Comparison of ENCODE assay signal across 33 cellular contexts in genomic region chr2:100043891-100044255, GRCh38.
"Had no signal": no experiment of that assay in that cellular context is flagged by ENCODE, and none has a peak within 500 bp of the region (broad histone marks: within the 10 kb centered on the region; RNA-seq: fewer than 3 reads in every experiment).

No MANE protein-coding gene starts in this region.

- DNase-seq: activated CD4-positive, alpha-beta memory T cell treated with anti-CD3 and anti-CD28 coated beads for 36 hours; activated CD4-positive, alpha-beta T cell treated with anti-CD3 and anti-CD28 coated beads, Interleukin-2, amount 10 ng/mL, durations not matched to agents 24 days and 14 days; activated CD8-positive, alpha-beta memory T cell treated with anti-CD3 and anti-CD28 coated beads, Interleukin-2, amount 50 U/mL, for 4 hours; activated effector memory CD4-positive, alpha-beta T cell treated with anti-CD3 and anti-CD28 coated beads, Interleukin-2, amount 50 U/mL, for 16 hours; activated naive CD4-positive, alpha-beta T cell treated with anti-CD3 and anti-CD28 coated beads, Interleukin-2, amount 10 ng/mL, durations not matched to agents 7 days and 5 days; activated naive CD8-positive, alpha-beta T cell treated with anti-CD3 and anti-CD28 coated beads, Interleukin-2, amount 10 ng/mL, durations not matched to agents 7 days and 5 days; activated T-cell treated with anti-CD3 and anti-CD28 coated beads, Interleukin-2, amount 50 U/mL, for 1 hour; brain microvascular endothelial cell; endodermal cell; foreskin fibroblast; heart left ventricle; hypothalamus; immature natural killer cell; kidney; left colon; naive B cell; occipital lobe; posterior cingulate gyrus; right cardiac atrium; spleen; stimulated activated naive CD4-positive, alpha-beta T cell treated with Interleukin-2 at 50 U/mL for 16 hours; T-helper 1 cell; trophoblast cell had no signal

- H3K27ac ChIP-seq: ascending aorta, brain microvascular endothelial cell, heart left ventricle, spleen, thoracic aorta, VCaP had no signal

- H3K27me3 Mint-ChIP-seq: activated CD4-positive, alpha-beta T cell treated with anti-CD3 and anti-CD28 coated beads, Interleukin-2, amount 10 ng/mL, durations not matched to agents 24 days and 14 days; activated naive CD4-positive, alpha-beta T cell treated with anti-CD3 and anti-CD28 coated beads, Interleukin-2, amount 10 ng/mL, durations not matched to agents 7 days and 5 days; naive B cell had no signal

- H3K27ac Mint-ChIP-seq: activated CD4-positive, alpha-beta memory T cell treated with anti-CD3 and anti-CD28 coated beads for 36 hours; activated CD4-positive, alpha-beta T cell treated with anti-CD3 and anti-CD28 coated beads, Interleukin-2, amount 10 ng/mL, durations not matched to agents 24 days and 14 days; activated naive CD4-positive, alpha-beta T cell treated with anti-CD3 and anti-CD28 coated beads, Interleukin-2, amount 10 ng/mL, durations not matched to agents 7 days and 5 days; activated naive CD8-positive, alpha-beta T cell treated with anti-CD3 and anti-CD28 coated beads, Interleukin-2, amount 10 ng/mL, durations not matched to agents 7 days and 5 days; activated T-helper 1 cell treated with anti-CD3 and anti-CD28 coated beads, Interleukin-12 subunit alpha, Interleukin-12 subunit beta, Interleukin-2, Interleukin-4 antibody, amounts not matched to agents 30 ng/mL and 10 ng/mL and 1 ng/mL, durations not matched to agents 14 hours and 24 hours and 36 hours; dendritic cell treated with granulocyte-macrophage colony-stimulating factor and Interleukin-4, amounts not matched to agents 40 ng/mL and 50 ng/mL, for 4 days; endodermal cell; immature natural killer cell; mesothelial cell of epicardium; T-helper 2 cell treated with Interferon-gamma antibody and Interleukin-4, amounts not matched to agents 5 μg/mL and 100 μg/mL, for 36 hours had no signal

- H3K4me1 Mint-ChIP-seq: activated CD4-positive, alpha-beta T cell treated with anti-CD3 and anti-CD28 coated beads, Interleukin-2, amount 10 ng/mL, durations not matched to agents 24 days and 14 days; activated naive CD4-positive, alpha-beta T cell treated with anti-CD3 and anti-CD28 coated beads, Interleukin-2, amount 10 ng/mL, durations not matched to agents 7 days and 5 days; activated naive CD8-positive, alpha-beta T cell treated with anti-CD3 and anti-CD28 coated beads, Interleukin-2, amount 10 ng/mL, durations not matched to agents 7 days and 5 days; immature natural killer cell had no signal

- H3K36me3 ChIP-seq: ascending aorta, brain microvascular endothelial cell, heart left ventricle, spleen, thoracic aorta had no signal

- H3K4me1 ChIP-seq: ascending aorta had no signal

- H3K27me3 ChIP-seq: ascending aorta, brain microvascular endothelial cell, heart left ventricle, spleen had no signal

- H3K36me3 Mint-ChIP-seq: activated CD4-positive, alpha-beta memory T cell treated with anti-CD3 and anti-CD28 coated beads for 36 hours; activated naive CD4-positive, alpha-beta T cell treated with anti-CD3 and anti-CD28 coated beads, Interleukin-2, amount 10 ng/mL, durations not matched to agents 7 days and 5 days; activated naive CD8-positive, alpha-beta T cell treated with anti-CD3 and anti-CD28 coated beads, Interleukin-2, amount 10 ng/mL, durations not matched to agents 7 days and 5 days; immature natural killer cell; mesothelial cell of epicardium had no signal

- H3K9me3 ChIP-seq: ascending aorta, heart left ventricle, spleen, thoracic aorta had no signal

- H3K4me3 Mint-ChIP-seq: activated CD4-positive, alpha-beta memory T cell treated with anti-CD3 and anti-CD28 coated beads for 36 hours; activated CD4-positive, alpha-beta T cell treated with anti-CD3 and anti-CD28 coated beads, Interleukin-2, amount 10 ng/mL, durations not matched to agents 24 days and 14 days; activated naive CD4-positive, alpha-beta T cell treated with anti-CD3 and anti-CD28 coated beads, Interleukin-2, amount 10 ng/mL, durations not matched to agents 7 days and 5 days; activated naive CD8-positive, alpha-beta T cell treated with anti-CD3 and anti-CD28 coated beads, Interleukin-2, amount 10 ng/mL, durations not matched to agents 7 days and 5 days; activated T-helper 1 cell treated with anti-CD3 and anti-CD28 coated beads, Interleukin-12 subunit alpha, Interleukin-12 subunit beta, Interleukin-2, Interleukin-4 antibody, amounts not matched to agents 30 ng/mL and 10 ng/mL and 1 ng/mL, durations not matched to agents 14 hours and 24 hours and 36 hours; dendritic cell treated with granulocyte-macrophage colony-stimulating factor and Interleukin-4, amounts not matched to agents 40 ng/mL and 50 ng/mL, for 4 days; endodermal cell; immature natural killer cell; mesothelial cell of epicardium; neural crest cell; T-helper 2 cell treated with Interferon-gamma antibody and Interleukin-4, amounts not matched to agents 5 μg/mL and 100 μg/mL, for 36 hours had no signal

- ATAC-seq: activated CD4-positive, CD25-positive, alpha-beta regulatory T cell treated with anti-CD3 and anti-CD28 coated beads, Interleukin-2, amount 50 U/mL, for 24 hours; esophagus mucosa; heart left ventricle; left colon; right cardiac atrium had no signal

- H3K4me3 ChIP-seq: ascending aorta, heart left ventricle, spleen, thoracic aorta had no signal

- H3K9me3 Mint-ChIP-seq: activated CD4-positive, alpha-beta memory T cell treated with anti-CD3 and anti-CD28 coated beads for 36 hours; activated CD4-positive, alpha-beta T cell treated with anti-CD3 and anti-CD28 coated beads, Interleukin-2, amount 10 ng/mL, durations not matched to agents 24 days and 14 days; activated naive CD4-positive, alpha-beta T cell treated with anti-CD3 and anti-CD28 coated beads, Interleukin-2, amount 10 ng/mL, durations not matched to agents 7 days and 5 days; activated naive CD8-positive, alpha-beta T cell treated with anti-CD3 and anti-CD28 coated beads, Interleukin-2, amount 10 ng/mL, durations not matched to agents 7 days and 5 days; activated T-helper 1 cell treated with anti-CD3 and anti-CD28 coated beads, Interleukin-12 subunit alpha, Interleukin-12 subunit beta, Interleukin-2, Interleukin-4 antibody, amounts not matched to agents 30 ng/mL and 10 ng/mL and 1 ng/mL, durations not matched to agents 14 hours and 24 hours and 36 hours; dendritic cell treated with granulocyte-macrophage colony-stimulating factor and Interleukin-4, amounts not matched to agents 40 ng/mL and 50 ng/mL, for 4 days; endodermal cell; immature natural killer cell; mesothelial cell of epicardium; neural crest cell; T-helper 2 cell treated with Interferon-gamma antibody and Interleukin-4, amounts not matched to agents 5 μg/mL and 100 μg/mL, for 36 hours had no signal
